In the genomic region with DNA sequence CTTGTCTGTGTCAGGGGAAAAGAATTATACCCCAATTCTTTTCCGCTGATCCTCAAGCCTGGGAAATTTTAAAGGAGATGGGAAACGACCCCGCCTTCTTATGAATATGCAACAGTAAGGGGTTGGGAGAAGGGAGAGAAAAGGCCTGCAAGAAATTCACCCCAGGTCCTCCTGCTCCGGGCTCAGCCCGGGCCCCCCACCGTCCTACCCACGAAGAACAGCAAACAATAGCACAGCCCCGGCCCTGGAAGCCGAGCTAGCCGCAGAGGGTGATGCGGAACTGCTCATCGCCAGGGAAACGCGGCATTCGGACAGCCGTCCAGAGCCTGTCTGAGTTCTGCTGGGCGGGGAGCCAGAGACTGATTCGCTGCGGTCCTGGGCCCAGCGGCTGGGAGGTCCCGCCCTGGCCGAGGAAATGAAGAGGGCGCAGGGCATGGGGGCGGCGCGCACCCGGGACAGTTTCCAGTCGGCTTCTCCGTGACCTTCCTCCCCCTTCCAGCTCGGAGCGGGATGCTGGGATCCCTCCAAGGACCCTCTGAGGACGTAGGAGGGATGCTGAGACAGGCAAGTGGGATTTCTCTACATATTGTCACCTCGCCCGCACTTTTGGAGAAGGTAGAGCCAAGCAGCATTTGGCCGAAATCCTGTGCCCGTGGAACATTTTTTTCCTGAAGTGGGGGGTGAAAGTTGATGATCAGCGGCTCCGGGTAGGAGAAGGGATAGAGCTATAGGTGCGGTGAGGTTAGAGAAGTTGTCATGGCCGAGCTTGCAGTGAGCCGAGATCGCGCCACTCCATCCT, we compare ENCODE assay signal across 8 cellular contexts.
DNase-seq lines count a peak whose midpoint lies in the region; ATAC-seq and TF ChIP-seq lines count a peak whose summit lies in the region.

No MANE protein-coding gene starts in this region.

- H3K9me3 Mint-ChIP-seq in naive thymus-derived CD4-positive, alpha-beta T cell, result peaks cover 0 to 3% (median 0%) of the 10 kb centered on the region in 11 donors
- no peaks in the 10 kb centered on the region for H3K9me3 Mint-ChIP-seq in type B pancreatic cell

- H3K36me3 Mint-ChIP-seq in naive thymus-derived CD4-positive, alpha-beta T cell, result peaks cover 0 to 5% (median 0%) of the 10 kb centered on the region in 5 donors
- no peaks in the 10 kb centered on the region for H3K36me3 Mint-ChIP-seq in type B pancreatic cell

- H3K4me1 ChIP-seq in naive thymus-derived CD4-positive, alpha-beta T cell (ENCODE audit: control insufficient read depth in 2 of 2, insufficient read depth in 2 of 2, low read length in 2 of 2), result peaks cover 7 to 8% of the 10 kb centered on the region in 2 donors

- H3K27me3 ChIP-seq in naive thymus-derived CD4-positive, alpha-beta T cell (ENCODE audit: control insufficient read depth in 2 of 2, insufficient read depth in 2 of 2, low read length in 2 of 2), result peaks cover 6 to 7% of the 10 kb centered on the region in 2 donors

- intact Hi-C loops in naive thymus-derived CD4-positive, alpha-beta T cell (cut with micrococcal nuclease), result loop anchor here (1.0 to 10.0 kb wide), 3 partner anchors 12 to 55 kb away; no protein-coding TSS in a partner anchor

- POLR2A ChIA-PET in naive thymus-derived CD4-positive, alpha-beta T cell (lab: Charles Lee), result no interaction called here

- peak overlapping the region; percentile 87 to 99 (median 90) for H3K4me3 Mint-ChIP-seq in naive thymus-derived CD4-positive, alpha-beta T cell
- H3K4me3 Mint-ChIP-seq in type B pancreatic cell, result peak overlapping the region; percentile 94

- no peak for TF ChIP-seq CTCF in type B pancreatic cell (conservative IDR thresholded peaks at IDR 0.05)

- H3K9me3 ChIP-seq in naive thymus-derived CD4-positive, alpha-beta T cell (ENCODE audit: control insufficient read depth in 2 of 3, low read length in 3 of 3), result no peaks in the 10 kb centered on the region

- DNase-seq in activated T-cell treated with anti-CD3 and anti-CD28 coated beads for 1 hour (ENCODE audit: low read depth) (peak; percentile 2), activated T-cell treated with anti-CD3 and anti-CD28 coated beads for 4 hours (no peak), NCI-H226 (peak; percentile 64), fibroblast of the conjunctiva (ENCODE audit: low read depth) (peak; percentile 63), type B pancreatic cell (ENCODE audit: extremely low spot score, unreplicated experiment) (peak; percentile 77)
- peak; percentile 17 for DNase-seq in activated gamma-delta T cell treated with anti-CD3 and anti-CD28 coated beads, Interleukin-2, amount 50 U/mL, for 16 hours (ENCODE audit: low read depth)
- peak in 3 of 9 donors; percentile 10 to 51 (median 25) for DNase-seq in naive thymus-derived CD4-positive, alpha-beta T cell

- peak overlapping the region in 7 of 9 donors; percentile 25 to 81 (median 71) for H3K27ac Mint-ChIP-seq in naive thymus-derived CD4-positive, alpha-beta T cell
- peak overlapping the region; percentile 84 for H3K27ac Mint-ChIP-seq in type B pancreatic cell

- CTCF ChIA-PET in naive thymus-derived CD4-positive, alpha-beta T cell (lab: Charles Lee), result no interaction called here

- H3K4me3 ChIP-seq in naive thymus-derived CD4-positive, alpha-beta T cell (ENCODE audit: low read length), result peak overlapping the region; percentile 54

- peaks cover 6 to 18% (median 15%) of the 10 kb centered on the region in 7 donors for H3K4me1 Mint-ChIP-seq in naive thymus-derived CD4-positive, alpha-beta T cell
- peaks cover 8% of the 10 kb centered on the region for H3K4me1 Mint-ChIP-seq in type B pancreatic cell (ENCODE audit: unreplicated experiment)

- H3K27ac ChIP-seq in naive thymus-derived CD4-positive, alpha-beta T cell (ENCODE audit: low read depth, low read length), result no peak overlapping the region

- peaks cover 21 to 58% (median 25%) of the 10 kb centered on the region in 5 donors for H3K27me3 Mint-ChIP-seq in naive thymus-derived CD4-positive, alpha-beta T cell
- H3K27me3 Mint-ChIP-seq in type B pancreatic cell, result peaks cover 12% of the 10 kb centered on the region

- no peaks in the 10 kb centered on the region for H3K36me3 ChIP-seq in naive thymus-derived CD4-positive, alpha-beta T cell (ENCODE audit: control insufficient read depth in 2 of 3, insufficient read depth in 3 of 3, low read length in 3 of 3)

- peak; percentile 69 for ATAC-seq in HG02678 (IDR thresholded peaks at IDR 0.05; ENCODE audit: unreplicated experiment)
- ATAC-seq in naive thymus-derived CD4-positive, alpha-beta T cell, result peak; percentile 65
